Comparison of ENCODE assay signal across 8 cellular contexts in genomic region chr13:48233097-48233885, GRCh38. TPM values are rescaled to one million over a fixed set of nuclear protein-coding genes. Genes with fewer than 3 reads are reported as not detected.
DNase-seq lines count a peak whose midpoint lies in the region; ATAC-seq and TF ChIP-seq lines count a peak whose summit lies in the region.

TSS of gene ITM2B (plus strand) at chr13:48233206. CDS start at chr13:48233361, 155 bp downstream.

- intact Hi-C loops in left lung (cut with DNase I) = no loop called here

- H3K36me3 ChIP-seq in left lung = no peaks in the 10 kb centered on the region

- H3K4me1 ChIP-seq in left lung = peaks cover 22 to 46% of the 10 kb centered on the region in 2 donors

- DNase-seq in NCI-H524 (lab: John Stamatoyannopoulos, UW) (peak; percentile 38 to 57), NCI-H524 treated with DMSO at 0.1 percent for 48 hours (lab: John Stamatoyannopoulos, UW) (no peak), NCI-H226 (peak; percentile 61), dedifferentiated amniotic fluid mesenchymal stem cell (ENCODE audit: extremely low spot score) (peak; percentile 58), left lung (peak; percentile 86 to 95)
- DNase-seq in activated CD4-positive, alpha-beta T cell treated with anti-CD3 and anti-CD28 coated beads for 4 hours = peak; percentile 52 to 65
- peak; percentile 63 for DNase-seq in stimulated activated CD4-positive, alpha-beta T cell treated with anti-CD3 and anti-CD28 coated beads, Interleukin-4, amount 100 ng/mL, for 1 hour

- H3K9me3 ChIP-seq in left lung = no peaks in the 10 kb centered on the region

- H3K27me3 ChIP-seq in left lung = no peaks in the 10 kb centered on the region

- H3K4me3 ChIP-seq in left lung = peak within 1 kb of the TSS; percentile 68 to 97

- peak within 1 kb of the TSS; percentile 99 to 100 for H3K27ac ChIP-seq in left lung

- ATAC-seq in HG02938 (IDR thresholded peaks at IDR 0.05; ENCODE audit: unreplicated experiment) (peak; percentile 47), left lung (peak; percentile 92)

- peak; percentile 30 to 40 for TF ChIP-seq CTCF in left lung (IDR thresholded peaks at IDR 0.05)

RNA-seq across cellular contexts. Expression of gene ITM2B, which starts in this region (rescaled TPM):
- 100 to 1,000 TPM; 581 to 609 TPM for total RNA-seq in left lung
